8 cellular contexts compared by ENCODE assay signal in genomic region chr5:5421961-5422818, GRCh38. TPM values are rescaled to one million over a fixed set of nuclear protein-coding genes. Genes with fewer than 3 reads are reported as not detected.
A peak's percentile ranks its signal among the peaks of the same experiment; 100 is the strongest.
DNase-seq lines count a peak whose midpoint lies in the region; ATAC-seq and TF ChIP-seq lines count a peak whose summit lies in the region.

Gene ICE1 (plus strand): TSS chr5:5422677. CDS start chr5:5422916, 239 bp downstream.

- H3K27me3 ChIP-seq in OCI-LY3 (ENCODE audit: low read depth, low read length): no peaks in the 10 kb centered on the region

- no peaks in the 10 kb centered on the region for H3K36me3 Mint-ChIP-seq in endothelial cell (ENCODE audit: low read depth, unreplicated experiment)

- peak within 1 kb of the TSS; percentile 89 for H3K9ac ChIP-seq in OCI-LY3 (ENCODE audit: low read length)

- DNase-seq in D341Med (ENCODE audit: low spot score): peak; percentile 94
- peak; percentile 80 for DNase-seq in HuH-7 (ENCODE audit: low spot score)
- DNase-seq in activated CD8-positive, alpha-beta memory T cell treated with anti-CD3 and anti-CD28 coated beads, Interleukin-2, amount 50 U/mL, for 48 hours: peak; percentile 94
- peak; percentile 93 for DNase-seq in endothelial cell (ENCODE audit: low spot score)
- DNase-seq in midbrain (lab: John Stamatoyannopoulos, UW): peak; percentile 97
- DNase-seq in stimulated activated CD8-positive, alpha-beta memory T cell treated with anti-CD3 and anti-CD28 coated beads, Interleukin-2, amount 100 ng/mL, for 1 hour (ENCODE audit: low read depth in 2 of 2): peak; percentile 85 to 89

- peaks cover 8% of the 10 kb centered on the region for H3K27me3 Mint-ChIP-seq in endothelial cell (ENCODE audit: unreplicated experiment)

- peak within 1 kb of the TSS; percentile 86 for H3K27ac Mint-ChIP-seq in endothelial cell (ENCODE audit: unreplicated experiment)

- H3K9me3 Mint-ChIP-seq in endothelial cell (ENCODE audit: unreplicated experiment): no peaks in the 10 kb centered on the region

- peak within 1 kb of the TSS; percentile 100 for H3K4me3 ChIP-seq in OCI-LY3 (ENCODE audit: low read length)

- peaks cover 24% of the 10 kb centered on the region for H3K4me1 Mint-ChIP-seq in endothelial cell (ENCODE audit: unreplicated experiment)

- H3K36me3 ChIP-seq in OCI-LY3 (replicated peaks; ENCODE audit: low read depth, low read length): peaks cover 2% of the 10 kb centered on the region

- H2AFZ ChIP-seq in OCI-LY3 (ENCODE audit: low read depth, low read length): peak within 1 kb of the TSS; percentile 70

- peak within 1 kb of the TSS; percentile 88 for H3K27ac ChIP-seq in OCI-LY3 (ENCODE audit: low read length)

- peak within 1 kb of the TSS; percentile 88 for H3K4me2 ChIP-seq in OCI-LY3 (ENCODE audit: low read length)

- H3K4me1 ChIP-seq in OCI-LY3 (ENCODE audit: low read length): peaks cover 27% of the 10 kb centered on the region

- TF ChIP-seq CTCF in OCI-LY3 (IDR thresholded peaks at IDR 0.05; ENCODE audit: low read depth, low read length) (no peak), endothelial cell (IDR thresholded peaks at IDR 0.05; ENCODE audit: unreplicated experiment) (no peak)

- H3K79me2 ChIP-seq in OCI-LY3 (ENCODE audit: low read length): peaks cover 46% of the 10 kb centered on the region

- ATAC-seq in GM21515 (IDR thresholded peaks at IDR 0.05; ENCODE audit: unreplicated experiment): peak; percentile 81

- H4K20me1 ChIP-seq in OCI-LY3 (ENCODE audit: insufficient read depth, low read length): peaks cover 9% of the 10 kb centered on the region; the same call in 1 of the 2 replicates

- H3K9me3 ChIP-seq in OCI-LY3 (ENCODE audit: insufficient read depth, low read length): no peaks in the 10 kb centered on the region

- H3K4me3 Mint-ChIP-seq in endothelial cell (ENCODE audit: unreplicated experiment): peak within 1 kb of the TSS; percentile 89

RNA-seq across cellular contexts. Expression of gene ICE1, which starts in this region (rescaled TPM):
- total RNA-seq in endothelial cell (ENCODE audit: unreplicated experiment): 34.9 TPM

Comparison
In these comparisons a context has a peak if more than half of its experiments do, and no peak if none do; other contexts are left out.
1. Peak in every context shown above with its lines: DNase-seq, ATAC-seq, H3K4me3 ChIP-seq and H3K27ac ChIP-seq.